Comparison of ENCODE assay signal across 22 cellular contexts in the genomic region with DNA sequence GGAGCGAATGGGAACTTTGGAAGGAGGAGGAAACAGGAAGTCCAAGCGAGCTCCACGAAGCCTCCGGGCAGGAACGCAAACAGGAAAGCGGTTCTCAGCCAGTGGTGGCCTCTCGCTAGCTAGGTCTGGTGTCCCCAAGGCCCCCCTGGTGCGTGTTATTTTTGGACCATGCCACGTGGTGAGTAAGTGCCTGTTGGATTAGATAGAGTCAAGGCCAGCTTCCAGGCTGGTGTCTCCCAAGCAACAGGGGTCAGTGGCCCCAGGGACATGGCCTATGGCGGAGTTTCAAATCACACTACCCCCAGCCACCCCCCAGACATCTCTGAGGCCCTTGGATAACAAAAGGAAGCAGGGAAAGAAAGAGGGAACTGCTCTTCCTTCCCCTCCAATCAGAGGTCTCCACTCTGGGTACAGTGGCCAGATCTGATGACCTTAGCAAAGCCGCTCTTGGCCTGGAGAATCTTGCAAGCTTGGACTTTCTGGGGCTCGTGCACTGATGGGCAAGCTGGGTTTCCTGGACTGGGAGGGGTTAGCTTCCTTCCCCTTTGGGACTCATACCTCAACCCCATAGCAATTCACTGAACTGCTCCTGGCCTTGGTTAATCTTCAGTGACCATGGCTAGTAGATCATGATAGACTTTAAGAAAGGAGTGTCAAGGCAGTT. TPM values are rescaled to one million over a fixed set of nuclear protein-coding genes. Genes with fewer than 3 reads are reported as not detected.
A peak's percentile ranks its signal among the peaks of the same experiment; 100 is the strongest.
DNase-seq lines count a peak whose midpoint lies in the region; ATAC-seq, FAIRE-seq and TF ChIP-seq lines count a peak whose summit lies in the region.
"Had no signal": no experiment of that assay in that cellular context is flagged by ENCODE, and none has a peak within 500 bp of the region (broad histone marks: within the 10 kb centered on the region; RNA-seq: fewer than 3 reads in every experiment).

No MANE protein-coding gene starts in this region.

- H4K20me1 ChIP-seq in HepG2 (ENCODE audit: insufficient read depth, low read length): no peaks in the 10 kb centered on the region

- no peak overlapping the region for H2AFZ ChIP-seq in HepG2 (ENCODE audit: low read length)

- in situ Hi-C loops in HepG2 (cut with HindIII; ENCODE audit: extremely low pct_ligation_motif_present, low pct_unique_long_range_greater_than_20kb): no loop called here

- no peaks in the 10 kb centered on the region for H3K9me3 Mint-ChIP-seq in endodermal cell
- H3K9me3 Mint-ChIP-seq: activated CD4-positive, alpha-beta memory T cell treated with anti-CD3 and anti-CD28 coated beads, Interleukin-2, amount 10 ng/mL, durations not matched to agents 7 days and 5 days had no signal

- no peaks in the 10 kb centered on the region for H3K9me3 ChIP-seq in liver (ENCODE audit: control insufficient read depth in 4 of 4, low read length in 3 of 4)
- H3K9me3 ChIP-seq in HepG2 (ENCODE audit: low read length): no peaks in the 10 kb centered on the region
- H3K9me3 ChIP-seq in aorta (ENCODE audit: control insufficient read depth, low read length): no peaks in the 10 kb centered on the region
- no peaks in the 10 kb centered on the region for H3K9me3 ChIP-seq in endodermal cell (ENCODE audit: control insufficient read depth, low read length)
- H3K9me3 ChIP-seq in BE2C: no peaks in the 10 kb centered on the region
- H3K9me3 ChIP-seq: MG63 had no signal

- intact Hi-C loops in HepG2 (cut with micrococcal nuclease; ENCODE audit: unreplicated experiment) (no loop called here), left colon (cut with DNase I, micrococcal nuclease) (no loop called here), aorta (cut with DNase I) (no loop called here)

- H3K27me3 Mint-ChIP-seq in endodermal cell (ENCODE audit: insufficient read depth): no peaks in the 10 kb centered on the region

- POLR2A ChIA-PET in HepG2 (lab: Yijun Ruan, JAX): no interaction called here

- no peak overlapping the region for H3K27ac Mint-ChIP-seq in endodermal cell
- H3K27ac Mint-ChIP-seq: activated CD4-positive, alpha-beta memory T cell treated with anti-CD3 and anti-CD28 coated beads, Interleukin-2, amount 10 ng/mL, durations not matched to agents 7 days and 5 days had no signal

- TF ChIP-seq RAD21 in liver (IDR thresholded peaks at IDR 0.05) (peak; percentile 43 to 61), HepG2 (CRISPR knock-in tag; IDR thresholded peaks at IDR 0.05) (no peak)

- no peak overlapping the region for H3K9ac ChIP-seq in liver (ENCODE audit: low read depth in 1 of 2, low read length in 2 of 2)
- H3K9ac ChIP-seq in HepG2 (ENCODE audit: insufficient read depth, low read depth, low read length): no peak overlapping the region
- H3K9ac ChIP-seq in endodermal cell (ENCODE audit: extremely low read depth, low read length, poor library complexity, severe bottlenecking): no peak overlapping the region

- FAIRE-seq in HepG2 (lab: Jason Lieb, UNC): no peak

- TF ChIP-seq EP300 in HepG2 (IDR thresholded peaks at IDR 0.05; ENCODE audit: low read depth in 2 of 2, low read length in 2 of 2) (no peak), HepG2 (CRISPR knock-in tag; IDR thresholded peaks at IDR 0.05; ENCODE audit: borderline replicate concordance) (no peak)

- H3K36me3 ChIP-seq in liver (ENCODE audit: control insufficient read depth in 4 of 4, insufficient read depth in 3 of 4, low read depth in 1 of 4, low read length in 3 of 4) (no peaks in the 10 kb centered on the region), HepG2 (replicated peaks in 1 of 2; ENCODE audit: control insufficient read depth in 1 of 2, insufficient read depth in 2 of 2, low read length in 2 of 2) (no peaks in the 10 kb centered on the region), aorta (ENCODE audit: control insufficient read depth in 1 of 2, insufficient read depth in 2 of 2, low read length in 1 of 2) (no peaks in the 10 kb centered on the region), endodermal cell (ENCODE audit: control insufficient read depth, insufficient read depth, low read length) (no peaks in the 10 kb centered on the region), BE2C (no peaks in the 10 kb centered on the region)
- H3K36me3 ChIP-seq: cardiac muscle cell, MG63 had no signal

- no TSS peak for BruUV-seq in HepG2 (replicated peaks; lab: Mats Ljungman, UMichigan)

- TF ChIP-seq POLR2A in HepG2 (IDR thresholded peaks at IDR 0.05; ENCODE audit: insufficient read depth in 1 of 2, low read depth in 2 of 2, low read length in 2 of 2): no peak

- H3K36me3 Mint-ChIP-seq in endodermal cell (ENCODE audit: low read depth): no peaks in the 10 kb centered on the region

- no peak overlapping the region for H3K4me2 ChIP-seq in HepG2 (ENCODE audit: low read depth, low read length)

- H3K27ac ChIP-seq in liver (ENCODE audit: low read depth in 1 of 2, low read length in 2 of 2): peak overlapping the region; percentile 21 to 41
- H3K27ac ChIP-seq in HepG2 (ENCODE audit: extremely low read length, insufficient read depth, low read length): no peak overlapping the region
- no peak overlapping the region for H3K27ac ChIP-seq in aorta (ENCODE audit: low read depth in 1 of 2, low read length in 2 of 2)
- no peak overlapping the region for H3K27ac ChIP-seq in endodermal cell (ENCODE audit: low read depth, low read length)
- H3K27ac ChIP-seq: cardiac muscle cell, dorsolateral prefrontal cortex, RWPE1 had no signal

- CTCF ChIA-PET in HepG2 (lab: Yijun Ruan, JAX; ENCODE audit: low intra/inter-chr PET ratio, low total read pairs): no interaction called here

- WGBS in liver: 20% methylated on average over 12 of the region's 12 CpGs
- WGBS in HepG2 (ENCODE audit: low lambda C conversion rate): 70% methylated on average over 10 of the region's 12 CpGs
- WGBS in aorta, 2 donors: 20 to 32% methylated on average over 12 of the region's 12 CpGs
- WGBS in endodermal cell (ENCODE audit: insufficient coverage in 1 of 2, insufficient read length in 1 of 2), 2 experiments: 95% methylated on average over 4 to 12 of the region's 12 CpGs

- DNase-seq in HepG2 (ENCODE audit: low spot score): no peak
- peak; percentile 9 to 46 for DNase-seq in left colon
- peak; percentile 52 for DNase-seq in putamen (ENCODE audit: low spot score)
- DNase-seq in aorta: peak in 1 of 2 donors; percentile 83
- DNase-seq in endodermal cell: no peak
- no peak for DNase-seq in hepatic stellate cell (ENCODE audit: low spot score)
- no peak for DNase-seq in BE2C
- DNase-seq: 8988T; activated CD4-positive, alpha-beta memory T cell treated with anti-CD3 and anti-CD28 coated beads, Interleukin-2, amount 10 ng/mL, durations not matched to agents 7 days and 5 days; activated gamma-delta T cell treated with Interleukin-2 at 50 U/mL for 16 hours; AML-193; GF-D8; HCEC 1CT; MG63; NCI-H1436; NCI-H526; stimulated activated CD4-positive, alpha-beta T cell treated with anti-CD3 and anti-CD28 coated beads, Interleukin-2, amount 100 ng/mL, for 48 hours; stimulated activated naive CD4-positive, alpha-beta T cell had no signal

- peaks cover 2% of the 10 kb centered on the region for H3K4me1 Mint-ChIP-seq in endodermal cell
- H3K4me1 Mint-ChIP-seq: activated CD4-positive, alpha-beta memory T cell treated with anti-CD3 and anti-CD28 coated beads, Interleukin-2, amount 10 ng/mL, durations not matched to agents 7 days and 5 days had no signal

- TF ChIP-seq CTCF in liver (IDR thresholded peaks at IDR 0.05; ENCODE audit: low read depth, low read length, missing input control) (no peak), HepG2 (CRISPR knock-in tag; IDR thresholded peaks at IDR 0.05) (no peak), endodermal cell (conservative IDR thresholded peaks at IDR 0.05) (no peak), BE2C (IDR thresholded peaks at IDR 0.05; ENCODE audit: low read depth, low read length) (no peak)

- H3K4me3 ChIP-seq in liver (ENCODE audit: low read depth in 1 of 3, low read length in 3 of 3) (peak overlapping the region in 1 of 3 donors; percentile 15), HepG2 (replicated peaks in 1 of 3; ENCODE audit: insufficient read depth in 1 of 3, low read depth in 2 of 3, low read length in 3 of 3) (no peak overlapping the region), aorta (ENCODE audit: low read length in 2 of 2) (no peak overlapping the region), endodermal cell (ENCODE audit: low read length) (no peak overlapping the region), BE2C (ENCODE audit: low read depth, low read length) (no peak overlapping the region)
- H3K4me3 ChIP-seq: cardiac muscle cell, dorsolateral prefrontal cortex, MG63 had no signal

- peaks cover 4 to 12% (median 9%) of the 10 kb centered on the region in 4 donors for H3K4me1 ChIP-seq in liver (ENCODE audit: control insufficient read depth in 4 of 4, insufficient read depth in 4 of 4, low read length in 3 of 4)
- no peaks in the 10 kb centered on the region for H3K4me1 ChIP-seq in HepG2 (ENCODE audit: insufficient read depth, low read length)
- no peaks in the 10 kb centered on the region for H3K4me1 ChIP-seq in aorta (ENCODE audit: control insufficient read depth in 1 of 2, insufficient read depth in 2 of 2, low read length in 2 of 2)
- no peaks in the 10 kb centered on the region for H3K4me1 ChIP-seq in endodermal cell (ENCODE audit: control insufficient read depth, insufficient read depth, low read length)
- no peaks in the 10 kb centered on the region for H3K4me1 ChIP-seq in BE2C

- ATAC-seq in HepG2 (no peak), left colon (no peak), aorta (ENCODE audit: low FRiP score) (peak; percentile 62)

- no peaks in the 10 kb centered on the region for H3K79me2 ChIP-seq in HepG2 (ENCODE audit: insufficient read depth, low read length)

- no peak overlapping the region for H3K4me3 Mint-ChIP-seq in endodermal cell
- H3K4me3 Mint-ChIP-seq: activated CD4-positive, alpha-beta memory T cell treated with anti-CD3 and anti-CD28 coated beads, Interleukin-2, amount 10 ng/mL, durations not matched to agents 7 days and 5 days had no signal

- H3K27me3 ChIP-seq in liver (ENCODE audit: control insufficient read depth in 4 of 4, insufficient read depth in 4 of 4, low read length in 3 of 4) (no peaks in the 10 kb centered on the region), HepG2 (ENCODE audit: control insufficient read depth in 1 of 2, insufficient read depth in 2 of 2, low read length in 2 of 2) (no peaks in the 10 kb centered on the region), aorta (ENCODE audit: control insufficient read depth in 1 of 2, insufficient read depth in 2 of 2, low read length in 1 of 2) (no peaks in the 10 kb centered on the region), endodermal cell (ENCODE audit: control insufficient read depth, insufficient read depth, low read length, poor library complexity, severe bottlenecking) (peaks cover 7% of the 10 kb centered on the region), BE2C (no peaks in the 10 kb centered on the region)
- H3K27me3 ChIP-seq: cardiac muscle cell, dorsolateral prefrontal cortex, MG63 had no signal

RNA-seq across cellular contexts. Expression of a gene that starts 58.2 kb away (rescaled TPM):
- 10 to 100 TPM; 16.0 to 20.9 TPM for total RNA-seq in liver
- polyA plus RNA-seq in liver: 10 to 100 TPM in 1 of 2 donors, 1 to 10 TPM in 1; 9.7 to 17.5 TPM
- total RNA-seq in HepG2 (2016; rRNA removed; fragmentation: Illumina TruSeq; extraction: Trizol): 0.10 and 0.31 TPM in 2 replicates
- total RNA-seq in HepG2 (2016; cell fraction: cytosol; rRNA removed; fragmentation: Illumina TruSeq; extraction: Trizol; ENCODE audit: low read depth): under 0.01 and 0.10 TPM in 2 replicates
- 0.15 and 0.30 TPM in 2 replicates for total RNA-seq in HepG2 (2016; cell fraction: insoluble cytoplasmic fraction; rRNA removed; fragmentation: Illumina TruSeq; extraction: Trizol)
- total RNA-seq in HepG2 (2016; cell fraction: membrane; rRNA removed; fragmentation: Illumina TruSeq; extraction: Trizol): 0.06 and 0.14 TPM in 2 replicates
- 0.47 and 0.65 TPM in 2 replicates for total RNA-seq in HepG2 (2016; cell fraction: nucleus; rRNA removed; fragmentation: Illumina TruSeq; extraction: Trizol)
- 0.07 and 0.13 TPM in 2 replicates for polyA plus RNA-seq in HepG2 (2011; rRNA removed)
- polyA plus RNA-seq in HepG2 (2011; cell fraction: cytosol; rRNA removed): 0.01 and 0.09 TPM in 2 replicates
- 0.18 and 0.31 TPM in 2 replicates for polyA plus RNA-seq in HepG2 (2011; cell fraction: nucleus; rRNA removed)
- 0.03 and 0.04 TPM in 2 replicates for polyA plus RNA-seq in HepG2 (2012)
- not detected in 2 replicates for polyA plus RNA-seq in HepG2 (2016; cell fraction: cytosol; fragmentation: Illumina TruSeq; extraction: Trizol; ENCODE audit: low read depth)
- polyA plus RNA-seq in HepG2 (2016; cell fraction: insoluble cytoplasmic fraction; fragmentation: Illumina TruSeq; extraction: Trizol; ENCODE audit: low read depth): 0.25 and 0.30 TPM in 2 replicates
- 0.08 and 0.10 TPM in 2 replicates for polyA plus RNA-seq in HepG2 (2016; cell fraction: membrane; fragmentation: Illumina TruSeq; extraction: Trizol; ENCODE audit: low read depth)
- polyA plus RNA-seq in HepG2 (2016; cell fraction: nucleus; fragmentation: Illumina TruSeq; extraction: Trizol; ENCODE audit: insufficient read depth, low read depth): 0.51 and 0.52 TPM in 2 replicates
- 0.12 TPM in 1 of 2 replicates, not detected in the other for polyA minus RNA-seq in HepG2 (2011; rRNA and poly(A)+ RNA removed; ENCODE audit: low replicate concordance)
- polyA minus RNA-seq in HepG2 (2011; cell fraction: cytosol; rRNA and poly(A)+ RNA removed): 0.20 and 0.35 TPM in 2 replicates
- polyA minus RNA-seq in HepG2 (2011; cell fraction: nucleus; rRNA and poly(A)+ RNA removed): 0.25 and 0.26 TPM in 2 replicates
- total RNA-seq in left colon: 10 to 100 TPM; 11.7 to 30.3 TPM
- 100 to 1,000 TPM in 1 of 2 donors, 10 to 100 TPM in 1; 62.8 to 109 TPM for total RNA-seq in aorta
- polyA plus RNA-seq in aorta: 10 to 100 TPM; 12.6 to 18.2 TPM
- 1 to 10 TPM; 1.5 to 5.1 TPM for total RNA-seq in endodermal cell
- polyA plus RNA-seq in endodermal cell (2013, experiment 1 of 2): 12.9 TPM
- polyA plus RNA-seq in endodermal cell (2013, experiment 2 of 2): 11.2 TPM
- not detected for polyA plus RNA-seq in BE2C (2012; ENCODE audit: insufficient read depth, insufficient read length, low read depth)

Comparison
In these comparisons a context has a peak if more than half of its experiments do, and no peak if none do; other contexts are left out.
1. H3K27ac ChIP-seq: peak in liver (2 of 2); none in HepG2 (single experiment), aorta (0 of 2) and endodermal cell (single experiment).
2. DNase-seq: peak in left colon (2 of 2) and putamen (single experiment); none in HepG2 (single experiment), endodermal cell (single experiment), hepatic stellate cell (single experiment) and BE2C (single experiment).